ENCODE assay signal across 21 cellular contexts in the genomic region with DNA sequence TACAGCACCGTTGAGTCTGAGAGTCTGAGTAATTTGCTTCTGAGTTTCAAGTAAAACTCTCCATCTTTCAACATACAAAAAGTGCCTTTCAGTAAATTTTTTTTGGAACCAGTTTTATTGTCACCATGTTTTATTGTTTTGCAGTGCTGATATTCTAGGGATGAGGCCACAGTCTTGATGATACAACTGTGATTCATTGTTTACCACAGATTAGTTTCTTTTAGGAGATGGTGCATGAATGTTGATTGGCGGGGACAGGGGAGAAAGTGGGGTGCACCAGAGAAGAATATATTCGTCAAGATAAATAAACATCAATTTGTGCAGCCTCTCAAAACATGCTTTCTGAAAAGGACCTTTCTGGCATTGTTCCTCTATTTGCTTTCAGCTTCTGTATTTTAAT.
"Had no signal": no experiment of that assay in that cellular context is flagged by ENCODE, and none has a peak within 500 bp of the region (broad histone marks: within the 10 kb centered on the region; RNA-seq: fewer than 3 reads in every experiment).

No MANE protein-coding gene starts in this region.

- H3K27me3 Mint-ChIP-seq: activated CD4-positive, alpha-beta T cell treated with anti-CD3 and anti-CD28 coated beads, Interleukin-2, amount 10 ng/mL, durations not matched to agents 7 days and 5 days; activated naive CD8-positive, alpha-beta T cell treated with anti-CD3 and anti-CD28 coated beads, Interleukin-2, amount 50 U/mL, for 24 hours; brain had no signal

- H3K4me3 Mint-ChIP-seq: activated CD4-positive, alpha-beta T cell treated with anti-CD3 and anti-CD28 coated beads, Interleukin-2, amount 10 ng/mL, durations not matched to agents 7 days and 5 days; activated CD8-positive, alpha-beta T cell treated with anti-CD3 and anti-CD28 coated beads, Interleukin-2, amount 10 ng/mL, durations not matched to agents 7 days and 5 days; activated naive CD4-positive, alpha-beta T cell treated with anti-CD3 and anti-CD28 coated beads, Interleukin-2, amount 10 ng/mL, durations not matched to agents 7 days and 5 days; activated naive CD8-positive, alpha-beta T cell treated with anti-CD3 and anti-CD28 coated beads, Interleukin-2, amount 50 U/mL, for 24 hours; activated T-cell treated with anti-CD3 and anti-CD28 coated beads, Interleukin-2, amount 50 U/mL, for 4 hours; brain; neural progenitor cell had no signal

- H3K9me3 Mint-ChIP-seq: activated CD4-positive, alpha-beta T cell treated with anti-CD3 and anti-CD28 coated beads, Interleukin-2, amount 10 ng/mL, durations not matched to agents 7 days and 5 days; activated naive CD4-positive, alpha-beta T cell treated with anti-CD3 and anti-CD28 coated beads, Interleukin-2, amount 10 ng/mL, durations not matched to agents 7 days and 5 days; activated naive CD8-positive, alpha-beta T cell treated with anti-CD3 and anti-CD28 coated beads, Interleukin-2, amount 50 U/mL, for 24 hours; activated T-cell treated with anti-CD3 and anti-CD28 coated beads, Interleukin-2, amount 50 U/mL, for 4 hours; neural progenitor cell had no signal

- DNase-seq: activated CD4-positive, alpha-beta T cell treated with anti-CD3 and anti-CD28 coated beads, Interleukin-2, amount 10 ng/mL, durations not matched to agents 7 days and 5 days; activated CD8-positive, alpha-beta T cell treated with anti-CD3 and anti-CD28 coated beads, Interleukin-2, amount 10 ng/mL, durations not matched to agents 7 days and 5 days; activated effector memory CD4-positive, alpha-beta T cell treated with Interleukin-2 at 50 U/mL for 16 hours; activated naive CD4-positive, alpha-beta T cell treated with anti-CD3 and anti-CD28 coated beads, Interleukin-2, amount 10 ng/mL, durations not matched to agents 7 days and 5 days; activated naive CD8-positive, alpha-beta T cell treated with anti-CD3 and anti-CD28 coated beads, Interleukin-2, amount 50 U/mL, for 24 hours; activated T-cell treated with anti-CD3 and anti-CD28 coated beads, Interleukin-2, amount 50 U/mL, for 4 hours; anterior cingulate cortex; central memory CD4-positive, alpha-beta T cell; colonic mucosa; gastrocnemius medialis; head of caudate nucleus; kidney; ovary; psoas muscle; right cardiac atrium; stimulated activated naive CD8-positive, alpha-beta T cell treated with anti-CD3 and anti-CD28 coated beads, Interleukin-15, Interleukin-2, amounts not matched to agents 100 U/mL and 50 U/mL, for 24 hours; substantia nigra; tibial artery had no signal

- H3K36me3 Mint-ChIP-seq: activated naive CD4-positive, alpha-beta T cell treated with anti-CD3 and anti-CD28 coated beads, Interleukin-2, amount 10 ng/mL, durations not matched to agents 7 days and 5 days; brain had no signal

- H3K4me2 ChIP-seq: neural progenitor cell had no signal

- H3K9me3 ChIP-seq: colonic mucosa, gastrocnemius medialis, ovary, psoas muscle, tibial artery had no signal

- H3K27ac ChIP-seq: colonic mucosa, gastrocnemius medialis, neural progenitor cell, ovary, psoas muscle, skin epidermis, tibial artery had no signal

- H3K4me3 ChIP-seq: colonic mucosa, gastrocnemius medialis, neural progenitor cell, ovary, psoas muscle, skin epidermis, tibial artery had no signal

- H3K36me3 ChIP-seq: colonic mucosa, gastrocnemius medialis, neural progenitor cell, ovary, tibial artery had no signal

- H2AFZ ChIP-seq: neural progenitor cell had no signal

- H3K4me1 ChIP-seq: colonic mucosa, gastrocnemius medialis, neural progenitor cell, psoas muscle, tibial artery had no signal

- H3K9ac ChIP-seq: neural progenitor cell had no signal

- H3K27ac Mint-ChIP-seq: activated CD4-positive, alpha-beta T cell treated with anti-CD3 and anti-CD28 coated beads, Interleukin-2, amount 10 ng/mL, durations not matched to agents 7 days and 5 days; activated CD8-positive, alpha-beta T cell treated with anti-CD3 and anti-CD28 coated beads, Interleukin-2, amount 10 ng/mL, durations not matched to agents 7 days and 5 days; activated naive CD4-positive, alpha-beta T cell treated with anti-CD3 and anti-CD28 coated beads, Interleukin-2, amount 10 ng/mL, durations not matched to agents 7 days and 5 days; activated naive CD8-positive, alpha-beta T cell treated with anti-CD3 and anti-CD28 coated beads, Interleukin-2, amount 50 U/mL, for 24 hours; neural progenitor cell had no signal

- H3K27me3 ChIP-seq: colonic mucosa, gastrocnemius medialis, neural progenitor cell, ovary, tibial artery had no signal

- H3K4me1 Mint-ChIP-seq: activated CD4-positive, alpha-beta T cell treated with anti-CD3 and anti-CD28 coated beads, Interleukin-2, amount 10 ng/mL, durations not matched to agents 7 days and 5 days; activated naive CD4-positive, alpha-beta T cell treated with anti-CD3 and anti-CD28 coated beads, Interleukin-2, amount 10 ng/mL, durations not matched to agents 7 days and 5 days had no signal
